9 cellular contexts compared by ENCODE assay signal in the genomic region with DNA sequence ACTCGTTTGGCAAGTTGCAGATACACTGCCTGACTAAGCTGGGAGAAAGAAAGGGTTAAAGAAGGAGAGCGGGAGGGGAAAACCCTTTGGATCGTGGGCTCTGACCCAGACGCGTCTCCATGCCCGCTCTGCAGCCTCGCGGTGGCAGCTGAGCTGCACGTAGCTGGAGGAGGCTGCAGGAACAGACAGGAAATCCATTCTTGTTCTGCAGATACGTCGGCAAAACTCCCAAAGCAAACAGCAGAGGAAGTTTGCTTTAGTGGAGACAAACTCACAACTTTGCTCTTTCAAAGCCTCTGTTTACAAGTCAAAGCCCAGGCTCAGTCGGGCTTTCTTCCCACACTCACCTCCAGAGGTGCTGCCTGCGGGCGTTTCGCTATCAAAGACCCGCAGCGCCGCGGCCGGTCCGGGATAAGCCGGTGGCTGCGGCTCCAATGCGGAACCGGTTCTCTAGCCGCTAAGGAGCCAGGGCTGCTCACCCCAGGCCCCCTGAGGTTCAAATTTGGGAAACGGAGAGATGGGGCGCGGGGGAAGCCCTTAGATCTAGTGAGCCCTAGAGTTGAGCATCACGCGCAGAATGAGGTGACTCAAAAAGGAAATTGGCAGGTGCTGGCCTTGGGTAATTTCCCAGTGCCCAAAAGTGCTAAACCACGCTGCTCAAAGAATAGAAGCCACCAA.
DNase-seq lines count a peak whose midpoint lies in the region; ATAC-seq and TF ChIP-seq lines count a peak whose summit lies in the region.
"Had no signal": no experiment of that assay in that cellular context is flagged by ENCODE, and none has a peak within 500 bp of the region (broad histone marks: within the 10 kb centered on the region; RNA-seq: fewer than 3 reads in every experiment).

No MANE protein-coding gene starts in this region.

- H3K27me3 ChIP-seq in CD8-positive, alpha-beta T cell (ENCODE audit: insufficient read depth, low read length), result peaks cover 9% of the 10 kb centered on the region
- H3K27me3 ChIP-seq in fibroblast of lung (ENCODE audit: control insufficient read depth, insufficient read depth, low read length), result no peaks in the 10 kb centered on the region

- peak overlapping the region; percentile 32 for H3K4me3 ChIP-seq in CD8-positive, alpha-beta T cell (ENCODE audit: low read depth, low read length)
- H3K4me3 ChIP-seq in fibroblast of lung (replicated peaks in 1 of 4; ENCODE audit: control extremely low read depth in 1 of 4, insufficient read depth in 1 of 4, low read depth in 3 of 4, low read length in 4 of 4), result peak overlapping the region; percentile 26 to 44 (median 32)
- H3K4me3 ChIP-seq: SK-N-MC had no signal

- no peaks in the 10 kb centered on the region for H3K79me2 ChIP-seq in fibroblast of lung (ENCODE audit: control insufficient read depth, insufficient read depth, low read length)

- peak in 5 of 7 experiments; percentile 1 to 49 (median 13) for DNase-seq in CD8-positive, alpha-beta T cell
- peak; percentile 2 for DNase-seq in activated T-cell treated with anti-CD3 and anti-CD28 coated beads for 48 hours (ENCODE audit: low read depth)
- peak; percentile 35 to 43 for DNase-seq in fibroblast of lung (ENCODE audit: low read depth in 2 of 2)
- DNase-seq in nephron progenitor cell, result peak; percentile 43
- DNase-seq in GM20000 (ENCODE audit: low spot score), result no peak
- DNase-seq in DMS79 treated with DMSO at 0.1 percent for 48 hours (lab: John Stamatoyannopoulos, UW), result no peak

- peak overlapping the region; percentile 76 for H2AFZ ChIP-seq in fibroblast of lung (ENCODE audit: low read length)

- no peaks in the 10 kb centered on the region for H3K36me3 ChIP-seq in CD8-positive, alpha-beta T cell (ENCODE audit: insufficient read depth, low read length)
- no peaks in the 10 kb centered on the region for H3K36me3 ChIP-seq in fibroblast of lung (ENCODE audit: control insufficient read depth, insufficient read depth, low read length)

- no peak overlapping the region for H3K27ac Mint-ChIP-seq in CD8-positive, alpha-beta T cell
- no peak overlapping the region for H3K27ac Mint-ChIP-seq in nephron progenitor cell

- peak; percentile 60 for ATAC-seq in CD8-positive, alpha-beta T cell
- ATAC-seq in GM19438 (IDR thresholded peaks at IDR 0.05; ENCODE audit: low read depth, unreplicated experiment) (peak; percentile 45), HG03521 (IDR thresholded peaks at IDR 0.05; ENCODE audit: unreplicated experiment) (peak; percentile 50)

- no peak for TF ChIP-seq CTCF in CD8-positive, alpha-beta T cell (IDR thresholded peaks at IDR 0.05)
- no peak for TF ChIP-seq CTCF in fibroblast of lung (conservative IDR thresholded peaks at IDR 0.05 in 1 of 2, IDR thresholded peaks at IDR 0.05 in 1 of 2; ENCODE audit: low read depth in 1 of 2, low read length in 2 of 2)
- no peak for TF ChIP-seq CTCF in nephron progenitor cell (IDR thresholded peaks at IDR 0.05)
- TF ChIP-seq CTCF in GM20000 (IDR thresholded peaks at IDR 0.05; ENCODE audit: extremely low read depth, missing control alignments), result no peak

- H3K36me3 Mint-ChIP-seq in CD8-positive, alpha-beta T cell, result no peaks in the 10 kb centered on the region
- no peaks in the 10 kb centered on the region for H3K36me3 Mint-ChIP-seq in nephron progenitor cell (ENCODE audit: low read depth)

- H3K27me3 Mint-ChIP-seq in CD8-positive, alpha-beta T cell (ENCODE audit: low read depth), result peaks cover 73% of the 10 kb centered on the region
- peaks cover 70% of the 10 kb centered on the region for H3K27me3 Mint-ChIP-seq in nephron progenitor cell (ENCODE audit: low read depth, poor library complexity)

- CTCF ChIA-PET in CD8-positive, alpha-beta T cell (lab: Charles Lee), result no interaction called here

- H3K9me3 ChIP-seq in CD8-positive, alpha-beta T cell (ENCODE audit: low read length), result no peaks in the 10 kb centered on the region
- H3K9me3 ChIP-seq in fibroblast of lung (ENCODE audit: control insufficient read depth, insufficient read depth, low read depth, low read length), result no peaks in the 10 kb centered on the region

- H3K4me1 ChIP-seq in CD8-positive, alpha-beta T cell (ENCODE audit: insufficient read depth, low read length), result peaks cover 14% of the 10 kb centered on the region
- H3K4me1 ChIP-seq in fibroblast of lung (ENCODE audit: control insufficient read depth, extremely low read depth, insufficient read depth, low read length), result peaks cover 12% of the 10 kb centered on the region

- intact Hi-C loops in CD8-positive, alpha-beta T cell (cut with DNase I, micrococcal nuclease), result loop anchor here in 1 of 2 experiments (2.0 kb wide), 2 partner anchors 937 to 1643 kb away; no protein-coding TSS in a partner anchor

- peak overlapping the region; percentile 72 for H3K4me3 Mint-ChIP-seq in CD8-positive, alpha-beta T cell
- H3K4me3 Mint-ChIP-seq in nephron progenitor cell, result peak overlapping the region; percentile 78

- no peaks in the 10 kb centered on the region for H3K9me3 Mint-ChIP-seq in CD8-positive, alpha-beta T cell
- no peaks in the 10 kb centered on the region for H3K9me3 Mint-ChIP-seq in nephron progenitor cell

- H3K4me1 Mint-ChIP-seq in CD8-positive, alpha-beta T cell (ENCODE audit: low read depth), result peaks cover 23% of the 10 kb centered on the region
- H3K4me1 Mint-ChIP-seq in nephron progenitor cell, result peaks cover 38% of the 10 kb centered on the region

- POLR2A ChIA-PET in CD8-positive, alpha-beta T cell (lab: Charles Lee), result interaction anchor here (0.6 kb wide), 1 partner anchor 179 kb away, joined by 3 read pairs; no protein-coding TSS in a partner anchor

- no peak overlapping the region for H3K9ac ChIP-seq in fibroblast of lung (ENCODE audit: insufficient read depth, low read length)

- H3K4me2 ChIP-seq in fibroblast of lung (ENCODE audit: extremely low read depth, insufficient read depth, low read length), result peak overlapping the region; percentile 86

- no peak overlapping the region for H3K27ac ChIP-seq in CD8-positive, alpha-beta T cell (ENCODE audit: low read depth, low read length)
- H3K27ac ChIP-seq in fibroblast of lung (ENCODE audit: insufficient read depth, low read length), result no peak overlapping the region
- H3K27ac ChIP-seq: SK-N-MC had no signal

- no peaks in the 10 kb centered on the region for H4K20me1 ChIP-seq in fibroblast of lung (ENCODE audit: control insufficient read depth, extremely low read depth, insufficient read depth, low read length)

Comparison
In these comparisons a context has a peak if more than half of its experiments do, and no peak if none do; other contexts are left out.
1. DNase-seq: peak in CD8-positive, alpha-beta T cell (5 of 7), activated T-cell treated with anti-CD3 and anti-CD28 coated beads for 48 hours (single experiment), fibroblast of lung (2 of 2) and nephron progenitor cell (single experiment); none in GM20000 (single experiment) and DMS79 treated with DMSO at 0.1 percent for 48 hours (single experiment).
2. Peak in every context shown above with its lines, with median percentiles within 50 percentile points of each other: ATAC-seq.